In genomic region chr3:47418167-47419082, GRCh38 we compare ENCODE assay signal across 15 cellular contexts. TPM values are rescaled to one million over a fixed set of nuclear protein-coding genes. Genes with fewer than 3 reads are reported as not detected.
A peak's percentile ranks its signal among the peaks of the same experiment; 100 is the strongest.
DNase-seq lines count a peak whose midpoint lies in the region; ATAC-seq and TF ChIP-seq lines count a peak whose summit lies in the region.
"Had no signal": no experiment of that assay in that cellular context is flagged by ENCODE, and none has a peak within 500 bp of the region (broad histone marks: within the 10 kb centered on the region; RNA-seq: fewer than 3 reads in every experiment).

No MANE protein-coding gene starts in this region.

- H3K36me3 ChIP-seq in thyroid gland (peaks cover 20 to 43% of the 10 kb centered on the region in 2 donors), gastrocnemius medialis (peaks cover 0 to 63% of the 10 kb centered on the region in 2 donors)

- H3K4me1 Mint-ChIP-seq in Calu3 (ENCODE audit: low read depth, unreplicated experiment) (no peaks in the 10 kb centered on the region), glutamatergic neuron (ENCODE audit: low read depth, unreplicated experiment) (peaks cover 14% of the 10 kb centered on the region)
- peaks cover 12% of the 10 kb centered on the region for H3K4me1 Mint-ChIP-seq in activated T-helper 2 cell treated with anti-CD3 and anti-CD28 coated beads, Interferon-gamma antibody, Interleukin-2, Interleukin-4, amounts not matched to agents 10 μg/mL and 5 μg/mL and 100 μg/mL, durations not matched to agents 14 hours and 24 hours and 36 hours (ENCODE audit: low read depth)

- TF ChIP-seq POLR2A in thyroid gland (IDR thresholded peaks at IDR 0.05) (no peak), gastrocnemius medialis (IDR thresholded peaks at IDR 0.05) (no peak)

- intact Hi-C loops in Calu3 (cut with micrococcal nuclease; ENCODE audit: unreplicated experiment) (no loop called here), thyroid gland (cut with DNase I) (no loop called here), gastrocnemius medialis (cut with DNase I; ENCODE audit: low total_unique reads) (no loop called here)
- intact Hi-C loops in activated T-helper 2 cell treated with anti-CD3 and anti-CD28 coated beads, Interferon-gamma antibody, Interleukin-2, Interleukin-4, amounts not matched to agents 10 μg/mL and 5 μg/mL and 100 μg/mL, durations not matched to agents 14 hours and 24 hours and 36 hours (cut with micrococcal nuclease): no loop called here

- in situ Hi-C loops in gastrocnemius medialis (cut with MboI; ENCODE audit: low sequenced_read_pairs in 4 of 4): no loop called here

- TF ChIP-seq CTCF in 22Rv1 (IDR thresholded peaks at IDR 0.05) (no peak), Calu3 (IDR thresholded peaks at IDR 0.05; ENCODE audit: unreplicated experiment) (no peak), glutamatergic neuron (IDR thresholded peaks at IDR 0.05; ENCODE audit: partially characterized antibody, unreplicated experiment) (peak; percentile 48), thyroid gland (IDR thresholded peaks at IDR 0.05) (no peak), gastrocnemius medialis (IDR thresholded peaks at IDR 0.05 in 4 of 5, conservative IDR thresholded peaks at IDR 0.05 in 1 of 5) (no peak)

- H3K4me3 Mint-ChIP-seq in Calu3 (ENCODE audit: low read depth, unreplicated experiment) (no peak overlapping the region), glutamatergic neuron (ENCODE audit: unreplicated experiment) (no peak overlapping the region)
- no peak overlapping the region for H3K4me3 Mint-ChIP-seq in activated T-helper 2 cell treated with anti-CD3 and anti-CD28 coated beads, Interferon-gamma antibody, Interleukin-2, Interleukin-4, amounts not matched to agents 10 μg/mL and 5 μg/mL and 100 μg/mL, durations not matched to agents 14 hours and 24 hours and 36 hours (ENCODE audit: low read depth)
- H3K4me3 Mint-ChIP-seq: CD14-positive monocyte had no signal

- H3K4me1 ChIP-seq in thyroid gland (peaks cover 13% of the 10 kb centered on the region in 2 donors), gastrocnemius medialis (peaks cover 10% of the 10 kb centered on the region in 2 donors)

- H3K4me3 ChIP-seq in thyroid gland (replicated peaks in 1 of 3): no peak overlapping the region
- no peak overlapping the region for H3K4me3 ChIP-seq in gastrocnemius medialis

- H3K9me3 Mint-ChIP-seq in Calu3 (ENCODE audit: low read depth, unreplicated experiment): no peaks in the 10 kb centered on the region
- peaks cover 13% of the 10 kb centered on the region for H3K9me3 Mint-ChIP-seq in glutamatergic neuron (ENCODE audit: unreplicated experiment)
- no peaks in the 10 kb centered on the region for H3K9me3 Mint-ChIP-seq in activated T-helper 2 cell treated with anti-CD3 and anti-CD28 coated beads, Interferon-gamma antibody, Interleukin-2, Interleukin-4, amounts not matched to agents 10 μg/mL and 5 μg/mL and 100 μg/mL, durations not matched to agents 14 hours and 24 hours and 36 hours

- no TSS peak for BruUV-seq in Calu3 (replicated peaks; lab: Mats Ljungman, UMichigan)

- H3K27ac Mint-ChIP-seq in Calu3 (ENCODE audit: unreplicated experiment) (no peak overlapping the region), glutamatergic neuron (ENCODE audit: unreplicated experiment) (no peak overlapping the region)
- no peak overlapping the region for H3K27ac Mint-ChIP-seq in activated T-helper 2 cell treated with anti-CD3 and anti-CD28 coated beads, Interferon-gamma antibody, Interleukin-2, Interleukin-4, amounts not matched to agents 10 μg/mL and 5 μg/mL and 100 μg/mL, durations not matched to agents 14 hours and 24 hours and 36 hours

- 93 to 96% methylated on average over 29 to 40 of the region's 53 CpGs for WGBS in thyroid gland, 2 donors

- ATAC-seq in gastrocnemius medialis: no peak

- no peaks in the 10 kb centered on the region for H3K27me3 Mint-ChIP-seq in Calu3 (ENCODE audit: unreplicated experiment)
- H3K27me3 Mint-ChIP-seq in glutamatergic neuron (ENCODE audit: unreplicated experiment): peaks cover 12% of the 10 kb centered on the region
- H3K27me3 Mint-ChIP-seq in activated T-helper 2 cell treated with anti-CD3 and anti-CD28 coated beads, Interferon-gamma antibody, Interleukin-2, Interleukin-4, amounts not matched to agents 10 μg/mL and 5 μg/mL and 100 μg/mL, durations not matched to agents 14 hours and 24 hours and 36 hours (ENCODE audit: low read depth): no peaks in the 10 kb centered on the region

- H3K36me3 Mint-ChIP-seq in Calu3 (ENCODE audit: insufficient read depth, unreplicated experiment) (peaks cover 61% of the 10 kb centered on the region), glutamatergic neuron (ENCODE audit: unreplicated experiment) (no peaks in the 10 kb centered on the region)
- peaks cover 47% of the 10 kb centered on the region for H3K36me3 Mint-ChIP-seq in activated T-helper 2 cell treated with anti-CD3 and anti-CD28 coated beads, Interferon-gamma antibody, Interleukin-2, Interleukin-4, amounts not matched to agents 10 μg/mL and 5 μg/mL and 100 μg/mL, durations not matched to agents 14 hours and 24 hours and 36 hours (ENCODE audit: low read depth)

- DNase-seq in Calu3: peak; percentile 33
- peak; percentile 43 for DNase-seq in NAMALWA (ENCODE audit: low spot score)
- DNase-seq in glutamatergic neuron: peak; percentile 22
- no peak for DNase-seq in thyroid gland
- DNase-seq in NCI-H774 (lab: John Stamatoyannopoulos, UW): no peak
- no peak for DNase-seq in activated T-helper 2 cell treated with anti-CD3 and anti-CD28 coated beads, Interferon-gamma antibody, Interleukin-2, Interleukin-4, amounts not matched to agents 10 μg/mL and 5 μg/mL and 100 μg/mL, durations not matched to agents 14 hours and 24 hours and 36 hours (ENCODE audit: low spot score)
- DNase-seq in gastrocnemius medialis: no peak
- DNase-seq: activated CD8-positive, alpha-beta memory T cell treated with anti-CD3 and anti-CD28 coated beads for 24 hours; foreskin fibroblast; GOT3; kidney; NCI-H1048; NCI-H446 had no signal

- H3K9me3 ChIP-seq in thyroid gland (no peaks in the 10 kb centered on the region), gastrocnemius medialis (no peaks in the 10 kb centered on the region)

- CTCF ChIA-PET in Calu3 (lab: Charles Lee): no interaction called here

- H3K27me3 ChIP-seq in thyroid gland: no peaks in the 10 kb centered on the region
- no peaks in the 10 kb centered on the region for H3K27me3 ChIP-seq in gastrocnemius medialis

- H3K27ac ChIP-seq in 22Rv1 (0 out of 2 replicates have a peak overlapping the region, but pooled peaks have one; percentile 20), thyroid gland (no peak overlapping the region), gastrocnemius medialis (no peak overlapping the region)

RNA-seq across cellular contexts. Expression of gene PTPN23, which starts 37.6 kb away (rescaled TPM):
- total RNA-seq in Calu3 (2022) (49.7 and 57.6 TPM in 2 replicates), glutamatergic neuron (ENCODE audit: unreplicated experiment) (71.0 TPM), thyroid gland (10 to 100 TPM; 20.2 to 40.1 (median 32.1) TPM), gastrocnemius medialis (10 to 100 TPM; 10.5 to 37.3 (median 23.7) TPM)
- 35.7 and 38.3 TPM in 2 replicates for total RNA-seq in activated T-helper 2 cell treated with anti-CD3 and anti-CD28 coated beads, Interferon-gamma antibody, Interleukin-2, Interleukin-4, amounts not matched to agents 10 μg/mL and 5 μg/mL and 100 μg/mL, durations not matched to agents 14 hours and 24 hours and 36 hours

RNA-seq across cellular contexts. Expression of gene SCAP, which starts 57.3 kb away (rescaled TPM):
- 67.6 and 74.2 TPM in 2 replicates for total RNA-seq in Calu3 (2022)
- total RNA-seq in glutamatergic neuron (ENCODE audit: unreplicated experiment): 82.7 TPM
- total RNA-seq in thyroid gland: 100 to 1,000 TPM in 1 of 4 donors, 10 to 100 TPM in 3; 56.8 to 102 (median 88.8) TPM
- total RNA-seq in activated T-helper 2 cell treated with anti-CD3 and anti-CD28 coated beads, Interferon-gamma antibody, Interleukin-2, Interleukin-4, amounts not matched to agents 10 μg/mL and 5 μg/mL and 100 μg/mL, durations not matched to agents 14 hours and 24 hours and 36 hours: 79.6 and 83.9 TPM in 2 replicates
- 10 to 100 TPM; 38.2 to 48.1 (median 42.8) TPM for total RNA-seq in gastrocnemius medialis

Comparison
In these comparisons a context has a peak if more than half of its experiments do, and no peak if none do; other contexts are left out.
1. DNase-seq: peak in Calu3 (single experiment), NAMALWA (single experiment) and glutamatergic neuron (single experiment); none in thyroid gland (0 of 2), NCI-H774 (single experiment), activated T-helper 2 cell treated with anti-CD3 and anti-CD28 coated beads, Interferon-gamma antibody, Interleukin-2, Interleukin-4, amounts not matched to agents 10 μg/mL and 5 μg/mL and 100 μg/mL, durations not matched to agents 14 hours and 24 hours and 36 hours (single experiment) and gastrocnemius medialis (0 of 2).